Comparison of ENCODE assay signal across 20 cellular contexts in the genomic region with DNA sequence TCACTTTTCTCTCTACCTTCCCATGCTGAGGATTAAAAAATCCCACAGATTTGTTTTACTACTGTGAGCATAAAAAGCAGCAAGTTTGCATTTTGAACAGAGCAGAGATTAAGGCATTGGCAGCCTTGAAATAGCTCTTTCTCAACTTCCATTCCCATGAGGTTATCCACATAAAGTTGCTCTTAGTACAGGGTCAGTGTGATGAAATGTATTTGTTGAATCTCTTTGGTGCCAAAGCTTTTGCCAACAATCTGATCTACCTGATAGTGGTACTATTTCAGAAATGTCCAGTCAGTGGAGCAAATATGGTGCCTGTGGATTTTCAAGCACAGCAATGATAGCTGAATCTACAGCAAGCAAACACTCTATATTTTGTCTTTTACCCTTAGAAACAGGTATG.
A peak's percentile ranks its signal among the peaks of the same experiment; 100 is the strongest.
DNase-seq lines count a peak whose midpoint lies in the region; ATAC-seq and TF ChIP-seq lines count a peak whose summit lies in the region.
"Had no signal": no experiment of that assay in that cellular context is flagged by ENCODE, and none has a peak within 500 bp of the region (broad histone marks: within the 10 kb centered on the region; RNA-seq: fewer than 3 reads in every experiment).

No MANE protein-coding gene starts in this region.

- POLR2A ChIA-PET in MCF 10A (lab: Yijun Ruan, JAX) = interaction anchor here (0.8 kb wide), 1 partner anchor 14 kb away, joined by 3 read pairs; no protein-coding TSS in a partner anchor

- TF ChIP-seq POLR2A in breast epithelium (IDR thresholded peaks at IDR 0.05) = no peak

- H3K27me3 ChIP-seq in breast epithelium (no peaks in the 10 kb centered on the region), aorta (ENCODE audit: control insufficient read depth in 1 of 2, insufficient read depth in 2 of 2, low read length in 1 of 2) (no peaks in the 10 kb centered on the region)
- H3K27me3 ChIP-seq: adrenal gland, colonic mucosa had no signal

- intact Hi-C loops in MCF 10A (cut with micrococcal nuclease) = no loop called here
- intact Hi-C loops in breast epithelium (cut with DNase I; ENCODE audit: low total_unique reads) = no loop called here
- intact Hi-C loops in aorta (cut with DNase I) = no loop called here

- no TSS peak for BruUV-seq in MCF 10A (replicated peaks; lab: Mats Ljungman, UMichigan)

- H3K4me3 Mint-ChIP-seq in MCF 10A (ENCODE audit: unreplicated experiment) = no peak overlapping the region
- H3K4me3 Mint-ChIP-seq in type B pancreatic cell = no peak overlapping the region

- no peak overlapping the region for H3K27ac ChIP-seq in breast epithelium
- no peak overlapping the region for H3K27ac ChIP-seq in aorta (ENCODE audit: low read depth in 1 of 2, low read length in 2 of 2)
- H3K27ac ChIP-seq: 22Rv1, adrenal gland, colonic mucosa, HL-60 had no signal

- H3K4me1 ChIP-seq in breast epithelium (no peaks in the 10 kb centered on the region), aorta (ENCODE audit: control insufficient read depth in 1 of 2, insufficient read depth in 2 of 2, low read length in 2 of 2) (peaks cover 0 to 13% of the 10 kb centered on the region in 2 donors)
- H3K4me1 ChIP-seq: adrenal gland, colonic mucosa had no signal

- no peak for TF ChIP-seq CTCF in MCF 10A (IDR thresholded peaks at IDR 0.05; ENCODE audit: unreplicated experiment)
- TF ChIP-seq CTCF in breast epithelium (IDR thresholded peaks at IDR 0.05) = no peak
- TF ChIP-seq CTCF in type B pancreatic cell (conservative IDR thresholded peaks at IDR 0.05) = no peak

- H3K27ac Mint-ChIP-seq in MCF 10A (ENCODE audit: low read depth, unreplicated experiment) (peak overlapping the region; percentile 44), type B pancreatic cell (no peak overlapping the region)

- H3K9me3 ChIP-seq in breast epithelium (no peaks in the 10 kb centered on the region), aorta (ENCODE audit: control insufficient read depth, low read length) (no peaks in the 10 kb centered on the region)
- H3K9me3 ChIP-seq: adrenal gland, colonic mucosa, mucosa of descending colon had no signal

- H3K4me1 Mint-ChIP-seq in MCF 10A (ENCODE audit: insufficient read depth, unreplicated experiment) = peaks cover 7% of the 10 kb centered on the region
- H3K4me1 Mint-ChIP-seq in type B pancreatic cell (ENCODE audit: unreplicated experiment) = peaks cover 21% of the 10 kb centered on the region

- ATAC-seq in left lobe of liver (peak; percentile 75), aorta (ENCODE audit: low FRiP score) (peak; percentile 58), HG02642 (IDR thresholded peaks at IDR 0.05; ENCODE audit: poor library complexity, unreplicated experiment) (no peak), HG03442 (IDR thresholded peaks at IDR 0.05; ENCODE audit: unreplicated experiment) (no peak)
- ATAC-seq: mucosa of descending colon had no signal

- H3K4me3 ChIP-seq in breast epithelium (no peak overlapping the region), aorta (ENCODE audit: low read length in 2 of 2) (no peak overlapping the region)
- H3K4me3 ChIP-seq: adrenal gland, colonic mucosa, mucosa of descending colon had no signal

- H3K36me3 Mint-ChIP-seq in MCF 10A (ENCODE audit: insufficient read depth, unreplicated experiment) (no peaks in the 10 kb centered on the region), type B pancreatic cell (no peaks in the 10 kb centered on the region)

- H3K9me3 Mint-ChIP-seq in MCF 10A (ENCODE audit: unreplicated experiment) (no peaks in the 10 kb centered on the region), type B pancreatic cell (no peaks in the 10 kb centered on the region)

- H3K36me3 ChIP-seq in breast epithelium (no peaks in the 10 kb centered on the region), aorta (ENCODE audit: control insufficient read depth in 1 of 2, insufficient read depth in 2 of 2, low read length in 1 of 2) (no peaks in the 10 kb centered on the region)
- H3K36me3 ChIP-seq: adrenal gland, colonic mucosa had no signal

- H3K27me3 Mint-ChIP-seq in MCF 10A (ENCODE audit: insufficient read depth, unreplicated experiment) (no peaks in the 10 kb centered on the region), type B pancreatic cell (no peaks in the 10 kb centered on the region)

- DNase-seq in MCF 10A (ENCODE audit: unreplicated experiment) (peak; percentile 13), breast epithelium (ENCODE audit: low spot score in 2 of 2) (no peak), fibroblast of gingiva (ENCODE audit: low read depth) (peak; percentile 80), left lobe of liver (ENCODE audit: low spot score) (no peak), aorta (no peak), type B pancreatic cell (ENCODE audit: extremely low spot score, unreplicated experiment) (no peak)
- DNase-seq: adrenal gland; colonic mucosa; DMS79; KG1; mucosa of descending colon; NCI-H1417; NCI-H2171 treated with DMSO at 0.1 percent for 48 hours; nucleus accumbens; stimulated activated CD4-positive, alpha-beta T cell treated with anti-CD3 and anti-CD28 coated beads, Interleukin-4, amount 100 ng/mL, for 24 hours; stimulated activated CD8-positive, alpha-beta memory T cell treated with anti-CD3 and anti-CD28 coated beads, Interleukin-4, amount 100 ng/mL, for 48 hours had no signal

- CTCF ChIA-PET in MCF 10A (lab: Yijun Ruan, JAX) = no interaction called here

Comparison
In these comparisons a context has a peak if more than half of its experiments do, and no peak if none do; other contexts are left out.
1. DNase-seq: peak in MCF 10A (single experiment) and fibroblast of gingiva (single experiment); none in breast epithelium (0 of 2), left lobe of liver (single experiment), aorta (0 of 2) and type B pancreatic cell (single experiment).
2. ATAC-seq: peak in left lobe of liver (single experiment) and aorta (single experiment); none in HG02642 (single experiment) and HG03442 (single experiment).